14 cellular contexts compared by ENCODE assay signal in genomic region chr14:61089126-61089750, GRCh38.
"Had no signal": no experiment of that assay in that cellular context is flagged by ENCODE, and none has a peak within 500 bp of the region (broad histone marks: within the 10 kb centered on the region; RNA-seq: fewer than 3 reads in every experiment).

No MANE protein-coding gene starts in this region.

- H3K4me1 Mint-ChIP-seq: natural killer cell had no signal

- H3K27ac Mint-ChIP-seq: activated T-cell treated with anti-CD3 and anti-CD28 coated beads, Interleukin-2, amount 50 U/mL, for 72 hours; natural killer cell had no signal

- H3K9me3 Mint-ChIP-seq: natural killer cell had no signal

- H3K4me3 Mint-ChIP-seq: activated T-cell treated with anti-CD3 and anti-CD28 coated beads, Interleukin-2, amount 50 U/mL, for 72 hours; natural killer cell had no signal

- H3K36me3 Mint-ChIP-seq: natural killer cell had no signal

- DNase-seq: activated CD4-positive, alpha-beta T cell treated with anti-CD3 and anti-CD28 coated beads, Interleukin-2, amount 50 U/mL, for 4 hours; activated effector memory CD4-positive, alpha-beta T cell treated with anti-CD3 and anti-CD28 coated beads, Interleukin-2, amount 50 U/mL, for 16 hours; activated naive CD4-positive, alpha-beta T cell treated with anti-CD3 and anti-CD28 coated beads, Interleukin-2, amount 50 U/mL, for 16 hours; activated T-cell treated with anti-CD3 and anti-CD28 coated beads, Interleukin-2, amount 50 U/mL, for 72 hours; dermis blood vessel endothelial cell; effector memory CD4-positive, alpha-beta T cell; esophagus squamous epithelium; left cardiac atrium; lower lobe of right lung; natural killer cell; spleen; stimulated activated naive CD4-positive, alpha-beta T cell treated with Interleukin-2 at 50 U/mL for 16 hours; SW 1271; WERI-Rb-1 had no signal

- ATAC-seq: activated T-cell treated with anti-CD3 and anti-CD28 coated beads, Interleukin-2, amount 50 U/mL, for 72 hours; left cardiac atrium; lower lobe of right lung; natural killer cell had no signal
